ENCODE assay signal across 9 cellular contexts in the genomic region with DNA sequence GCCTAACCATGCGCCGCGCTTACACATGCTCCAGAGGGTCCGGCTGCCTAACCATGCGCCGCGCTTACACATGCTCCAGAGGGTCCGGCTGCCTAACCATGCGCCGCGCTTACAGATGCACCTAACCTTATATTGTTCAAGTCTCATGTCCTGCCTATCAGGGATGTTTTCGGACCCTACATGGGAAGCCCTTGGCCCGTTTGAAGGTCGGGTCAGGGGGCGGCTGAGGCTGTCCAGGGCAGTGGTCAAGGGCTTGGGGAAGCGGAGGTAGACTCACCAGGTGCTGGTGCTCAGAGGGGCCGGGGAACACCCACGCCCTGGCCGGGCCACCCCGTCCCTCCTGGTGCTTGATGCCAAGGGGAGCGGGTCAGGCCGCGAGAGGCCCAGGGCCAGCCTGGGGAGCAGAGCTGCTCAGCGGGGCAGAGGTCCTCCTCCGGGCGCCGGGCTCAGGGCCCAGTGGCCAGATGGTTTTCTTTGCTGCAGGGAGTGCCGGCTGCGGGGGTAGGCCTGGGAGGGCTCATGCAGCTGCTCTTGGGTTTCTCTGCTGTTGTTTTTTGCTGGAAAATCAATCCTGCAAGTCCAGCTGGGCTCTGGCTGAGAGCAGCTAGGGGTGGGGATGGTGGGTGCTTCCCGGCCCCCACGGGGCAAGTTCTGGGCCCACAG. TPM values are rescaled to one million over a fixed set of nuclear protein-coding genes. Genes with fewer than 3 reads are reported as not detected.
A peak's percentile ranks its signal among the peaks of the same experiment; 100 is the strongest.
DNase-seq lines count a peak whose midpoint lies in the region; FAIRE-seq and TF ChIP-seq lines count a peak whose summit lies in the region.
"Had no signal": no experiment of that assay in that cellular context is flagged by ENCODE, and none has a peak within 500 bp of the region (broad histone marks: within the 10 kb centered on the region; RNA-seq: fewer than 3 reads in every experiment).

No MANE protein-coding gene starts in this region.

- 67 to 68% methylated on average over 23 to 28 of the region's 31 CpGs for WGBS in esophagus, 2 donors

- H3K36me3 ChIP-seq in esophagus (ENCODE audit: control insufficient read depth in 2 of 2, insufficient read depth in 2 of 2, low read length in 1 of 2) (peaks cover 0 to 17% of the 10 kb centered on the region in 2 donors), OCI-LY7 (ENCODE audit: insufficient read depth, low read length) (peaks cover 48% of the 10 kb centered on the region)

- H3K4me1 ChIP-seq in esophagus (ENCODE audit: control insufficient read depth in 2 of 2, insufficient read depth in 2 of 2, low read length in 1 of 2) (peaks cover 14 to 28% of the 10 kb centered on the region in 2 donors), OCI-LY7 (ENCODE audit: insufficient read depth, low read length, poor library complexity, severe bottlenecking) (no peaks in the 10 kb centered on the region)

- H2AFZ ChIP-seq in OCI-LY7 (ENCODE audit: low read length), result no peak overlapping the region

- H3K9me2 ChIP-seq in OCI-LY7 (ENCODE audit: insufficient read depth, low read length), result no peaks in the 10 kb centered on the region

- no peaks in the 10 kb centered on the region for H4K20me1 ChIP-seq in OCI-LY7 (ENCODE audit: insufficient read depth, low read length)

- CTCF ChIA-PET in OCI-LY7 (lab: Charles Lee; ENCODE audit: unreplicated experiment), result no interaction called here

- no peak overlapping the region for H3K4me3 ChIP-seq in esophagus (ENCODE audit: low read depth in 1 of 2, low read length in 2 of 2)
- no peak overlapping the region for H3K4me3 ChIP-seq in OCI-LY7 (ENCODE audit: low read depth, low read length, poor library complexity, severe bottlenecking)

- no peak for TF ChIP-seq CTCF in OCI-LY7 (conservative IDR thresholded peaks at IDR 0.05; ENCODE audit: low read length)

- DNase-seq in activated effector memory CD4-positive, alpha-beta T cell treated with anti-CD3 and anti-CD28 coated beads, Interleukin-2, amount 50 U/mL, for 16 hours, result peak; percentile 58
- no peak for DNase-seq in activated effector memory CD4-positive, alpha-beta T cell treated with Interleukin-2 at 50 U/mL for 16 hours
- DNase-seq in medulla oblongata (ENCODE audit: extremely low spot score), result peak; percentile 68
- peak; percentile 64 for DNase-seq in ureter (ENCODE audit: low spot score)
- DNase-seq in RCC 7860 (ENCODE audit: low spot score), result no peak
- no peak for DNase-seq in OCI-LY7 (ENCODE audit: low spot score)
- DNase-seq in NCI-H2227 treated with DMSO at 0.1 percent for 48 hours (lab: John Stamatoyannopoulos, UW), result no peak
- DNase-seq: T-helper 2 cell had no signal

- no peak for FAIRE-seq in RCC 7860 (lab: Jason Lieb, UNC)

- H3K9me3 ChIP-seq in esophagus (ENCODE audit: control insufficient read depth in 2 of 2, insufficient read depth in 1 of 2, low read depth in 1 of 2, low read length in 1 of 2), result no peaks in the 10 kb centered on the region
- H3K9me3 ChIP-seq in OCI-LY7 (ENCODE audit: low read length), result no peaks in the 10 kb centered on the region

- intact Hi-C loops in OCI-LY7 (cut with micrococcal nuclease; ENCODE audit: unreplicated experiment), result no loop called here

- H3K79me2 ChIP-seq in OCI-LY7 (ENCODE audit: insufficient read depth, low read depth, low read length), result no peaks in the 10 kb centered on the region

- BruUV-seq in OCI-LY7 (replicated peaks; lab: Mats Ljungman, UMichigan), result no TSS peak

- POLR2A ChIA-PET in OCI-LY7 (lab: Charles Lee), result no interaction called here

- H3K27ac ChIP-seq in esophagus (ENCODE audit: low read depth in 2 of 2, low read length in 1 of 2) (peak overlapping the region; percentile 45), OCI-LY7 (ENCODE audit: low read depth, low read length, poor library complexity, severe bottlenecking) (no peak overlapping the region)

- no peaks in the 10 kb centered on the region for H3K27me3 ChIP-seq in esophagus (ENCODE audit: control insufficient read depth in 1 of 2, insufficient read depth in 2 of 2, low read length in 2 of 2)

- no peak overlapping the region for H3K4me2 ChIP-seq in OCI-LY7 (ENCODE audit: low read length)

RNA-seq across cellular contexts. Expression of gene SPON2, which starts 35.4 kb away (rescaled TPM):
- polyA plus RNA-seq in esophagus, result 10 to 100 TPM; 17.0 to 26.9 TPM
- total RNA-seq in ureter (36.6 TPM), OCI-LY7 (2022) (33.3 and 35.3 TPM in 2 replicates)
- 4.7 and 8.4 TPM in 2 replicates for total RNA-seq in OCI-LY7 (2014; rRNA removed; shearing (Covaris generic))

RNA-seq across cellular contexts. Expression of gene CTBP1, which starts 41.2 kb away (rescaled TPM):
- 10 to 100 TPM; 71.7 to 87.2 TPM for polyA plus RNA-seq in esophagus
- total RNA-seq in ureter (171 TPM), OCI-LY7 (2022) (228 and 238 TPM in 2 replicates)
- total RNA-seq in OCI-LY7 (2014; rRNA removed; shearing (Covaris generic)), result 286 and 311 TPM in 2 replicates

Comparison
In these comparisons a context has a peak if more than half of its experiments do, and no peak if none do; other contexts are left out.
1. DNase-seq: peak in activated effector memory CD4-positive, alpha-beta T cell treated with anti-CD3 and anti-CD28 coated beads, Interleukin-2, amount 50 U/mL, for 16 hours (single experiment), medulla oblongata (single experiment) and ureter (single experiment); none in activated effector memory CD4-positive, alpha-beta T cell treated with Interleukin-2 at 50 U/mL for 16 hours (single experiment), RCC 7860 (single experiment), OCI-LY7 (single experiment) and NCI-H2227 treated with DMSO at 0.1 percent for 48 hours (single experiment).